Comparison of ENCODE assay signal across 9 cellular contexts in the genomic region with DNA sequence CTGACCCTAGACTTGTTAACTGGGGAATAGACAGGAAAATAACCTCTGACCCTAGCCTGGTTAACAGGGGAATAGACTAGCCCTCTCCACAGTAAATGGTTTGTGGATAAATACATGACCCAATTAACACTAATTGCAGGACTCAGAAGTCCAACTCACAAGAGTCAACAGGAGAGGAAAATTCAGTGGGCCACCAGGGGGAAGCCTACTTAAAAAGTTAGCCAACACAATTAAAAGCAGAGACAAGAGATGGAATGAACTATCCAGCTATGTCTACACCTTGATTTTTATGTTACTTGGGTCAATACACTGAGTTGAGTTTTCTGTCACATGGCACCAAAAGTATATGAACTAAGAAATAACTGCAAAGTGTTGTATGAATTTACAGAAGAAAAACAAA.
DNase-seq lines count a peak whose midpoint lies in the region; ATAC-seq and TF ChIP-seq lines count a peak whose summit lies in the region.
"Had no signal": no experiment of that assay in that cellular context is flagged by ENCODE, and none has a peak within 500 bp of the region (broad histone marks: within the 10 kb centered on the region; RNA-seq: fewer than 3 reads in every experiment).

No MANE protein-coding gene starts in this region.

- H3K27ac Mint-ChIP-seq in activated T-helper 1 cell treated with anti-CD3 and anti-CD28 coated beads, Interleukin-12 subunit alpha, Interleukin-12 subunit beta, Interleukin-2, Interleukin-4 antibody, amounts not matched to agents 30 ng/mL and 10 ng/mL and 1 ng/mL, durations not matched to agents 14 hours and 24 hours and 36 hours, result no peak overlapping the region

- peaks cover 42% of the 10 kb centered on the region for H3K4me1 Mint-ChIP-seq in activated T-helper 1 cell treated with anti-CD3 and anti-CD28 coated beads, Interleukin-12 subunit alpha, Interleukin-12 subunit beta, Interleukin-2, Interleukin-4 antibody, amounts not matched to agents 30 ng/mL and 10 ng/mL and 1 ng/mL, durations not matched to agents 14 hours and 24 hours and 36 hours (ENCODE audit: low read depth)

- intact Hi-C loops in activated T-helper 1 cell treated with anti-CD3 and anti-CD28 coated beads, Interleukin-12 subunit alpha, Interleukin-12 subunit beta, Interleukin-2, Interleukin-4 antibody, amounts not matched to agents 30 ng/mL and 10 ng/mL and 1 ng/mL, durations not matched to agents 14 hours and 24 hours and 36 hours (cut with micrococcal nuclease), result loop anchor here (1.0 kb wide), 1 partner anchor 162 kb away; no protein-coding TSS in a partner anchor
- intact Hi-C loops in left ventricle myocardium inferior (cut with micrococcal nuclease), result no loop called here

- H3K4me1 ChIP-seq in left ventricle myocardium inferior, result no peaks in the 10 kb centered on the region
- H3K4me1 ChIP-seq: HAP-1 had no signal

- H3K27me3 ChIP-seq in left ventricle myocardium inferior (ENCODE audit: low read depth), result no peaks in the 10 kb centered on the region

- H3K4me3 ChIP-seq in AG10803 (ENCODE audit: low read length), result no peak overlapping the region
- no peak overlapping the region for H3K4me3 ChIP-seq in NB4 (ENCODE audit: low read depth, low read length)
- no peak overlapping the region for H3K4me3 ChIP-seq in left ventricle myocardium inferior
- H3K4me3 ChIP-seq: HAP-1 had no signal

- peak; percentile 81 for ATAC-seq in GM19023 (IDR thresholded peaks at IDR 0.05; ENCODE audit: unreplicated experiment)

- TF ChIP-seq POLR2A in NB4 (IDR thresholded peaks at IDR 0.05; ENCODE audit: extremely low read depth, insufficient read length), result no peak

- H3K9me3 Mint-ChIP-seq in activated T-helper 1 cell treated with anti-CD3 and anti-CD28 coated beads, Interleukin-12 subunit alpha, Interleukin-12 subunit beta, Interleukin-2, Interleukin-4 antibody, amounts not matched to agents 30 ng/mL and 10 ng/mL and 1 ng/mL, durations not matched to agents 14 hours and 24 hours and 36 hours, result peaks cover 7% of the 10 kb centered on the region

- no peak overlapping the region for H3K27ac ChIP-seq in left ventricle myocardium inferior (replicated peaks)

- H3K36me3 Mint-ChIP-seq in activated T-helper 1 cell treated with anti-CD3 and anti-CD28 coated beads, Interleukin-12 subunit alpha, Interleukin-12 subunit beta, Interleukin-2, Interleukin-4 antibody, amounts not matched to agents 30 ng/mL and 10 ng/mL and 1 ng/mL, durations not matched to agents 14 hours and 24 hours and 36 hours (ENCODE audit: low read depth), result peaks cover 21% of the 10 kb centered on the region

- no peak overlapping the region for H3K4me3 Mint-ChIP-seq in activated T-helper 1 cell treated with anti-CD3 and anti-CD28 coated beads, Interleukin-12 subunit alpha, Interleukin-12 subunit beta, Interleukin-2, Interleukin-4 antibody, amounts not matched to agents 30 ng/mL and 10 ng/mL and 1 ng/mL, durations not matched to agents 14 hours and 24 hours and 36 hours

- H3K9me3 ChIP-seq in left ventricle myocardium inferior (replicated peaks), result no peaks in the 10 kb centered on the region
- H3K9me3 ChIP-seq: HAP-1 had no signal

- DNase-seq in AG10803 (ENCODE audit: low read depth), result peak; percentile 39
- peak; percentile 65 for DNase-seq in NB4 (ENCODE audit: low read depth)
- peak; percentile 12 for DNase-seq in activated T-helper 1 cell treated with anti-CD3 and anti-CD28 coated beads, Interleukin-12 subunit alpha, Interleukin-12 subunit beta, Interleukin-2, Interleukin-4 antibody, amounts not matched to agents 30 ng/mL and 10 ng/mL and 1 ng/mL, durations not matched to agents 14 hours and 24 hours and 36 hours (ENCODE audit: low spot score)
- DNase-seq in left ventricle myocardium inferior, result no peak
- DNase-seq in stimulated activated CD4-positive, alpha-beta T cell treated with anti-CD3 and anti-CD28 coated beads, TNF-alpha, amount 100 ng/mL, for 1 hour (ENCODE audit: low read depth in 3 of 3, low spot score in 1 of 3), result peak; percentile 14 to 42 (median 31)
- no peak for DNase-seq in NCI-H1092 (lab: John Stamatoyannopoulos, UW)
- DNase-seq in hippocampal formation (lab: John Stamatoyannopoulos, UW), result no peak

- H3K27me3 Mint-ChIP-seq in activated T-helper 1 cell treated with anti-CD3 and anti-CD28 coated beads, Interleukin-12 subunit alpha, Interleukin-12 subunit beta, Interleukin-2, Interleukin-4 antibody, amounts not matched to agents 30 ng/mL and 10 ng/mL and 1 ng/mL, durations not matched to agents 14 hours and 24 hours and 36 hours (ENCODE audit: insufficient read depth), result no peaks in the 10 kb centered on the region

- TF ChIP-seq CTCF in AG10803 (conservative IDR thresholded peaks at IDR 0.05; ENCODE audit: low read length) (peak; percentile 40), NB4 (IDR thresholded peaks at IDR 0.05; ENCODE audit: low read depth, low read length) (peak; percentile 49), left ventricle myocardium inferior (IDR thresholded peaks at IDR 0.05; ENCODE audit: borderline replicate concordance) (peak; percentile 47)

- H3K36me3 ChIP-seq in left ventricle myocardium inferior, result no peaks in the 10 kb centered on the region
- H3K36me3 ChIP-seq: HAP-1 had no signal

Comparison
In these comparisons a context has a peak if more than half of its experiments do, and no peak if none do; other contexts are left out.
1. DNase-seq: peak in AG10803 (single experiment), NB4 (single experiment), activated T-helper 1 cell treated with anti-CD3 and anti-CD28 coated beads, Interleukin-12 subunit alpha, Interleukin-12 subunit beta, Interleukin-2, Interleukin-4 antibody, amounts not matched to agents 30 ng/mL and 10 ng/mL and 1 ng/mL, durations not matched to agents 14 hours and 24 hours and 36 hours (single experiment) and stimulated activated CD4-positive, alpha-beta T cell treated with anti-CD3 and anti-CD28 coated beads, TNF-alpha, amount 100 ng/mL, for 1 hour (3 of 3); none in left ventricle myocardium inferior (single experiment), NCI-H1092 (single experiment) and hippocampal formation (0 of 2).
2. Peak in every context shown above with its lines, with median percentiles within 50 percentile points of each other: CTCF ChIP-seq.